ENCODE assay signal across 1 cellular context in genomic region chr17:81194225-81194760, GRCh38.
TF ChIP-seq lines count a peak whose summit lies in the region.

No MANE protein-coding gene starts in this region.

TF ChIP-seq in HepG2, 621 proteins besides CTCF, POLR2A, EP300 and RAD21:
- TF ChIP-seq ZFP91 (CRISPR knock-in tag; IDR thresholded peaks at IDR 0.05; ENCODE audit: borderline replicate concordance) = 0 out of 2 replicates have a peak, but pooled peaks have one; percentile 8
- TF ChIP-seq ZBTB44 (CRISPR knock-in tag; IDR thresholded peaks at IDR 0.05) = no peak
